ENCODE assay signal across 9 cellular contexts in the genomic region with DNA sequence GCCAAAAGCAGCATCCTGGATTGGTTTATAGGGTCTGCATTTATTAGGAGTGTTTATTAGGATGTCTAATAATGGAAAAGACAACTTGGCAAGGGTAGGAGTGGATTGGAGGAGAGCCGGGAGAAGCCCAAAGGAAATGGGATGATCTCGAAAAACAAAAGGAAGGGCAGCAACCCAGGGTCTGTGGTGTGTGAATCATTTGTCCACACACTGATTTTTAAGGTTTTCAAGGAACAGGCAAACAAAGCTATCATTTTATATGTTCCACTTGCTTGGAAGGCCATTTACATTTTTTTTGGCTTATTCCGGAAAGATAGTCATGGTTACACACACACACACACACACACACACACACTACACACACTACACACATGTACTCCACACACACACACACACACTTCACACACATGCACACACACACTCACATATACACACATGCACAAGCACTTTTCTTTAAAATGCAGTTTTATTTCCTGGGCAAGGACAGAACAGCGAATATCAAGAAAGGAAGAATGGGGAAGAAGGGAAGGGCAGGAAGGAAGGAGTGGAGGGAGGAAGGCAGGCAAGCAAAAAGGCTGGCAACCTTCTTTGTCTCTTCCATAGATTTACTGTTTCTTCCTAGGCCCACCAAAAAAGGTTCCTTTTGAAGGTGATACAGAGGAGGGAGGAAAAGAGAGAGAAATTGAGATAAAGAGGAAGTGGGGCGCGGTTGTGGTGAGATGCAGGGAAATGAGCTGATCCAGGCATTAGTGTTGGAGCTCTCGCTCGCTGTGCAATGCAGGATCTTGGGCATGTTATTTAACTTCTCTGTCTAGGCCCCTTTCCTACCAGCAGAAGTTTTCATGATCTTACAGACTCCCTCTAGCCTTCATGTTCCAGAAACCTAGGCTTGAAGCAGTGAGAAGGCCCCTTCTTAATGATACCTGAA.
DNase-seq lines count a peak whose midpoint lies in the region; ATAC-seq and TF ChIP-seq lines count a peak whose summit lies in the region.
"Had no signal": no experiment of that assay in that cellular context is flagged by ENCODE, and none has a peak within 500 bp of the region (broad histone marks: within the 10 kb centered on the region; RNA-seq: fewer than 3 reads in every experiment).

No MANE protein-coding gene starts in this region.

- peaks cover 39% of the 10 kb centered on the region for H3F3A ChIP-seq in DOHH2 (ENCODE audit: control insufficient read depth, insufficient read depth)

- intact Hi-C loops in body of pancreas (cut with DNase I) (loop anchor here (10.0 kb wide), 1 partner anchor 78 kb away; no protein-coding TSS in a partner anchor), thyroid gland (cut with DNase I) (no loop called here)

- no peak for TF ChIP-seq POLR2A in body of pancreas (IDR thresholded peaks at IDR 0.05)
- TF ChIP-seq POLR2A in thyroid gland (IDR thresholded peaks at IDR 0.05) = no peak

- 62 to 84% methylated on average over 8 of the region's 8 CpGs for WGBS in body of pancreas, 2 donors
- 79 to 83% methylated on average over 8 of the region's 8 CpGs for WGBS in thyroid gland, 2 donors

- H3K4me3 ChIP-seq in DOHH2 (ENCODE audit: low read length) = peak overlapping the region; percentile 62
- no peak overlapping the region for H3K4me3 ChIP-seq in body of pancreas
- no peak overlapping the region for H3K4me3 ChIP-seq in thyroid gland (replicated peaks in 1 of 3)

- peaks cover 71% of the 10 kb centered on the region for H3K4me1 ChIP-seq in DOHH2 (ENCODE audit: control insufficient read depth, low read length)
- peaks cover 19% of the 10 kb centered on the region for H3K4me1 ChIP-seq in body of pancreas
- peaks cover 25 to 33% of the 10 kb centered on the region in 2 donors for H3K4me1 ChIP-seq in thyroid gland

- POLR2A ChIA-PET in RWPE1 (lab: Yijun Ruan, JAX; ENCODE audit: low non-redundant PET) = no interaction called here

- H3K9me3 ChIP-seq in DOHH2 (ENCODE audit: control insufficient read depth, insufficient read depth, low read length) (no peaks in the 10 kb centered on the region), body of pancreas (no peaks in the 10 kb centered on the region), thyroid gland (no peaks in the 10 kb centered on the region)

- DNase-seq in KG1 (lab: John Stamatoyannopoulos, UW) (peak; percentile 56), body of pancreas (peak in 1 of 4 donors; percentile 34), thyroid gland (peak in 1 of 2 donors; percentile 6), ureter (ENCODE audit: low spot score) (no peak), RWPE1 (ENCODE audit: low spot score) (no peak), glomerular visceral epithelial cell (ENCODE audit: extremely low spot score) (no peak)

- TF ChIP-seq CTCF in DOHH2 (IDR thresholded peaks at IDR 0.05; ENCODE audit: low read depth, low read length, poor library complexity, severe bottlenecking) = no peak
- no peak for TF ChIP-seq CTCF in body of pancreas (IDR thresholded peaks at IDR 0.05)
- no peak for TF ChIP-seq CTCF in thyroid gland (IDR thresholded peaks at IDR 0.05)
- no peak for TF ChIP-seq CTCF in RWPE1 (conservative IDR thresholded peaks at IDR 0.05; ENCODE audit: low read depth)

- H3K79me2 ChIP-seq in DOHH2 (ENCODE audit: control insufficient read depth, low read length) = no peaks in the 10 kb centered on the region

- ATAC-seq in GM21447 (IDR thresholded peaks at IDR 0.05; ENCODE audit: unreplicated experiment) (peak; percentile 52), body of pancreas (no peak)
- ATAC-seq: HCT116 had no signal

- no peaks in the 10 kb centered on the region for H4K20me1 ChIP-seq in DOHH2 (ENCODE audit: control insufficient read depth, insufficient read depth, low read depth, low read length)

- peak overlapping the region; percentile 87 for H3K27ac ChIP-seq in DOHH2 (ENCODE audit: low read depth, low read length)
- H3K27ac ChIP-seq in body of pancreas = peak overlapping the region; percentile 10 to 82 (median 64)
- H3K27ac ChIP-seq in thyroid gland = peak overlapping the region; percentile 51 to 66 (median 62)
- no peak overlapping the region for H3K27ac ChIP-seq in RWPE1

- H3K27me3 ChIP-seq in DOHH2 (ENCODE audit: control insufficient read depth, low read length) = no peaks in the 10 kb centered on the region
- H3K27me3 ChIP-seq in body of pancreas = no peaks in the 10 kb centered on the region
- H3K27me3 ChIP-seq in thyroid gland = no peaks in the 10 kb centered on the region

- H3K36me3 ChIP-seq in DOHH2 (ENCODE audit: control insufficient read depth, low read length) (no peaks in the 10 kb centered on the region), body of pancreas (replicated peaks in 1 of 2; ENCODE audit: insufficient read depth in 1 of 2, low read depth in 2 of 2) (no peaks in the 10 kb centered on the region), thyroid gland (no peaks in the 10 kb centered on the region)

- CTCF ChIA-PET in RWPE1 (lab: Yijun Ruan, JAX) = interaction anchor here (1.1 kb wide), 1 partner anchor 11 kb away, joined by 4 read pairs; no protein-coding TSS in a partner anchor

- H3K9me2 ChIP-seq in DOHH2 (replicated peaks; ENCODE audit: control insufficient read depth, low read length) = no peaks in the 10 kb centered on the region

- H3K4me2 ChIP-seq in DOHH2 (ENCODE audit: low read length) = peak overlapping the region; percentile 80
